Comparison of ENCODE assay signal across 16 cellular contexts in genomic region chr4:186644316-186644638, GRCh38.
DNase-seq lines count a peak whose midpoint lies in the region; ATAC-seq and TF ChIP-seq lines count a peak whose summit lies in the region.
"Had no signal": no experiment of that assay in that cellular context is flagged by ENCODE, and none has a peak within 500 bp of the region (broad histone marks: within the 10 kb centered on the region; RNA-seq: fewer than 3 reads in every experiment).

No MANE protein-coding gene starts in this region.

- peak overlapping the region; percentile 53 for H3K4me2 ChIP-seq in GM23248 (ENCODE audit: unreplicated experiment)
- H3K4me2 ChIP-seq in fibroblast of lung (ENCODE audit: extremely low read depth, insufficient read depth, low read length): peak overlapping the region; percentile 77

- DNase-seq in GM23248: no peak
- DNase-seq in RWPE2 (ENCODE audit: low spot score): no peak
- no peak for DNase-seq in fibroblast of lung (ENCODE audit: low read depth in 2 of 2)
- DNase-seq in osteocyte (ENCODE audit: extremely low spot score, unreplicated experiment): no peak
- no peak for DNase-seq in nucleus accumbens (lab: John Stamatoyannopoulos, UW)
- DNase-seq in GDM1 (lab: John Stamatoyannopoulos, UW): no peak
- DNase-seq in CD8-positive, alpha-beta memory T cell: no peak
- no peak for DNase-seq in ovary
- DNase-seq: CD4-positive, alpha-beta memory T cell; naive B cell; NCI-H1105 treated with DMSO at 0.1 percent for 48 hours; stimulated activated CD4-positive, alpha-beta T cell treated with anti-CD3 and anti-CD28 coated beads, Interleukin-2, amount 100 ng/mL, for 24 hours; stimulated activated naive CD4-positive, alpha-beta T cell had no signal

- H3K9ac ChIP-seq in GM23248 (no peak overlapping the region), fibroblast of lung (ENCODE audit: insufficient read depth, low read length) (no peak overlapping the region)
- H3K9ac ChIP-seq: parathyroid adenoma had no signal

- in situ Hi-C loops in GM23248 (cut with MboI): no loop called here

- H3K27ac ChIP-seq in GM23248 (peak overlapping the region; percentile 54), RWPE2 (ENCODE audit: poor library complexity, severe bottlenecking) (peak overlapping the region; percentile 54), fibroblast of lung (ENCODE audit: insufficient read depth, low read length) (peak overlapping the region; percentile 64), ovary (no peak overlapping the region)
- H3K27ac ChIP-seq in CD8-positive, alpha-beta memory T cell (ENCODE audit: low read depth, low read length): no peak overlapping the region
- H3K27ac ChIP-seq: heart left ventricle, parathyroid adenoma had no signal

- peak overlapping the region; percentile 64 for H3K27ac Mint-ChIP-seq in osteocyte (ENCODE audit: unreplicated experiment)
- no peak overlapping the region for H3K27ac Mint-ChIP-seq in CD8-positive, alpha-beta memory T cell
- H3K27ac Mint-ChIP-seq: activated naive CD4-positive, alpha-beta T cell treated with anti-CD3 and anti-CD28 coated beads, Interleukin-2, amount 50 U/mL, for 24 hours; CD4-positive, alpha-beta memory T cell; naive B cell had no signal

- no peak for TF ChIP-seq POLR2A in ovary (IDR thresholded peaks at IDR 0.05)

- TF ChIP-seq CTCF in RWPE2 (IDR thresholded peaks at IDR 0.05; ENCODE audit: poor library complexity, severe bottlenecking): no peak
- TF ChIP-seq CTCF in fibroblast of lung (conservative IDR thresholded peaks at IDR 0.05 in 1 of 2, IDR thresholded peaks at IDR 0.05 in 1 of 2; ENCODE audit: low read depth in 1 of 2, low read length in 2 of 2): no peak
- TF ChIP-seq CTCF in osteocyte (IDR thresholded peaks at IDR 0.05): no peak
- no peak for TF ChIP-seq CTCF in ovary (IDR thresholded peaks at IDR 0.05)

- peaks cover 14% of the 10 kb centered on the region for H3K4me1 ChIP-seq in GM23248 (ENCODE audit: insufficient read depth)
- peaks cover 14% of the 10 kb centered on the region for H3K4me1 ChIP-seq in RWPE2 (ENCODE audit: insufficient read depth, poor library complexity, severe bottlenecking)
- peaks cover 14% of the 10 kb centered on the region for H3K4me1 ChIP-seq in fibroblast of lung (ENCODE audit: control insufficient read depth, extremely low read depth, insufficient read depth, low read length)
- H3K4me1 ChIP-seq in CD8-positive, alpha-beta memory T cell (ENCODE audit: insufficient read depth, low read length): no peaks in the 10 kb centered on the region
- H3K4me1 ChIP-seq in ovary (ENCODE audit: insufficient read depth): peaks cover 3% of the 10 kb centered on the region
- H3K4me1 ChIP-seq: parathyroid adenoma had no signal

- peaks cover 15% of the 10 kb centered on the region for H3K36me3 ChIP-seq in GM23248 (ENCODE audit: low read depth)
- H3K36me3 ChIP-seq in RWPE2 (ENCODE audit: low read depth): peaks cover 60% of the 10 kb centered on the region
- H3K36me3 ChIP-seq in fibroblast of lung (ENCODE audit: control insufficient read depth, insufficient read depth, low read length): peaks cover 2% of the 10 kb centered on the region
- no peaks in the 10 kb centered on the region for H3K36me3 ChIP-seq in CD8-positive, alpha-beta memory T cell (ENCODE audit: insufficient read depth, low read length)
- H3K36me3 ChIP-seq in ovary: no peaks in the 10 kb centered on the region

- H3K4me3 ChIP-seq in GM23248: 0 out of 2 replicates have a peak overlapping the region, but pooled peaks have one; percentile 7
- no peak overlapping the region for H3K4me3 ChIP-seq in RWPE2 (ENCODE audit: severe bottlenecking)
- no peak overlapping the region for H3K4me3 ChIP-seq in fibroblast of lung (replicated peaks in 1 of 4; ENCODE audit: control extremely low read depth in 1 of 4, insufficient read depth in 1 of 4, low read depth in 3 of 4, low read length in 4 of 4)
- no peak overlapping the region for H3K4me3 ChIP-seq in CD8-positive, alpha-beta memory T cell (ENCODE audit: low read length)
- no peak overlapping the region for H3K4me3 ChIP-seq in ovary
- H3K4me3 ChIP-seq: heart left ventricle had no signal

- WGBS in GM23248 (ENCODE audit: low coverage in 1 of 2, low lambda C conversion rate in 2 of 2, missing lambda C conversion rate in 2 of 2), 2 experiments: 26 to 35% methylated on average over 2 of the region's 2 CpGs
- WGBS in ovary, 3 donors: 48 to 54% (median 48%) methylated on average over 2 of the region's 2 CpGs

- TF ChIP-seq EP300 in ovary (IDR thresholded peaks at IDR 0.05): no peak

- H3F3A ChIP-seq in GM23248 (ENCODE audit: insufficient read depth): peaks cover 13% of the 10 kb centered on the region

- H3K9me3 Mint-ChIP-seq in osteocyte (ENCODE audit: unreplicated experiment): no peaks in the 10 kb centered on the region
- peaks cover 0 to 3% (median 2%) of the 10 kb centered on the region in 5 donors for H3K9me3 Mint-ChIP-seq in CD8-positive, alpha-beta memory T cell
- H3K9me3 Mint-ChIP-seq: activated naive CD4-positive, alpha-beta T cell treated with anti-CD3 and anti-CD28 coated beads, Interleukin-2, amount 50 U/mL, for 24 hours had no signal

- CTCF ChIA-PET in CD8-positive, alpha-beta memory T cell (lab: Charles Lee): no interaction called here

- H2AFZ ChIP-seq in GM23248: no peak overlapping the region
- no peak overlapping the region for H2AFZ ChIP-seq in fibroblast of lung (ENCODE audit: low read length)
- H2AFZ ChIP-seq: parathyroid adenoma had no signal

- intact Hi-C loops in ovary (cut with DNase I): no loop called here

- H3K36me3 Mint-ChIP-seq in osteocyte (ENCODE audit: unreplicated experiment): peaks cover 28% of the 10 kb centered on the region
- H3K36me3 Mint-ChIP-seq in CD8-positive, alpha-beta memory T cell: no peaks in the 10 kb centered on the region
- H3K36me3 Mint-ChIP-seq: activated naive CD4-positive, alpha-beta T cell treated with anti-CD3 and anti-CD28 coated beads, Interleukin-2, amount 50 U/mL, for 24 hours; CD4-positive, alpha-beta memory T cell; naive B cell had no signal

- H4K20me1 ChIP-seq in GM23248 (ENCODE audit: insufficient read depth): no peaks in the 10 kb centered on the region
- H4K20me1 ChIP-seq in fibroblast of lung (ENCODE audit: control insufficient read depth, extremely low read depth, insufficient read depth, low read length): no peaks in the 10 kb centered on the region

- H3K9me3 ChIP-seq in GM23248 (ENCODE audit: low read depth): no peaks in the 10 kb centered on the region
- H3K9me3 ChIP-seq in RWPE2 (ENCODE audit: severe bottlenecking): no peaks in the 10 kb centered on the region
- no peaks in the 10 kb centered on the region for H3K9me3 ChIP-seq in fibroblast of lung (ENCODE audit: control insufficient read depth, insufficient read depth, low read depth, low read length)
- no peaks in the 10 kb centered on the region for H3K9me3 ChIP-seq in CD8-positive, alpha-beta memory T cell (ENCODE audit: low read length)
- H3K9me3 ChIP-seq in ovary: no peaks in the 10 kb centered on the region
- H3K9me3 ChIP-seq: heart left ventricle had no signal

- no peaks in the 10 kb centered on the region for H3K27me3 Mint-ChIP-seq in osteocyte (ENCODE audit: unreplicated experiment)
- H3K27me3 Mint-ChIP-seq in CD8-positive, alpha-beta memory T cell: peaks cover 0 to 3% of the 10 kb centered on the region in 2 donors
- H3K27me3 Mint-ChIP-seq: CD4-positive, alpha-beta memory T cell; naive B cell had no signal

- H3K4me1 Mint-ChIP-seq in osteocyte (ENCODE audit: unreplicated experiment): peaks cover 25% of the 10 kb centered on the region
- no peaks in the 10 kb centered on the region for H3K4me1 Mint-ChIP-seq in CD8-positive, alpha-beta memory T cell
- H3K4me1 Mint-ChIP-seq: activated naive CD4-positive, alpha-beta T cell treated with anti-CD3 and anti-CD28 coated beads, Interleukin-2, amount 50 U/mL, for 24 hours; CD4-positive, alpha-beta memory T cell; naive B cell had no signal

- H3K4me3 Mint-ChIP-seq in osteocyte (ENCODE audit: unreplicated experiment): no peak overlapping the region
- H3K4me3 Mint-ChIP-seq in CD8-positive, alpha-beta memory T cell: no peak overlapping the region
- H3K4me3 Mint-ChIP-seq: activated naive CD4-positive, alpha-beta T cell treated with anti-CD3 and anti-CD28 coated beads, Interleukin-2, amount 50 U/mL, for 24 hours; CD4-positive, alpha-beta memory T cell; naive B cell had no signal

- ATAC-seq in RWPE2 (ENCODE audit: low read depth): peak; percentile 60

- H3K27me3 ChIP-seq in GM23248 (replicated peaks; ENCODE audit: insufficient read depth) (no peaks in the 10 kb centered on the region), RWPE2 (ENCODE audit: insufficient read depth, poor library complexity, severe bottlenecking) (no peaks in the 10 kb centered on the region), fibroblast of lung (ENCODE audit: control insufficient read depth, insufficient read depth, low read length) (no peaks in the 10 kb centered on the region), ovary (no peaks in the 10 kb centered on the region)
- H3K27me3 ChIP-seq in CD8-positive, alpha-beta memory T cell (ENCODE audit: insufficient read depth, low read length, poor library complexity, severe bottlenecking): no peaks in the 10 kb centered on the region
- H3K27me3 ChIP-seq: heart left ventricle had no signal

- no peaks in the 10 kb centered on the region for H3K9me2 ChIP-seq in GM23248 (ENCODE audit: insufficient read depth)

- peaks cover 86% of the 10 kb centered on the region for H3K79me2 ChIP-seq in GM23248 (ENCODE audit: insufficient read depth)
- H3K79me2 ChIP-seq in fibroblast of lung (ENCODE audit: control insufficient read depth, insufficient read depth, low read length): peaks cover 18% of the 10 kb centered on the region
- H3K79me2 ChIP-seq: parathyroid adenoma had no signal

- POLR2A ChIA-PET in CD8-positive, alpha-beta memory T cell (lab: Charles Lee): no interaction called here

Comparison
In these comparisons a context has a peak if more than half of its experiments do, and no peak if none do; other contexts are left out.
1. H3K27ac ChIP-seq: peak in GM23248 (single experiment), RWPE2 (single experiment) and fibroblast of lung (single experiment); none in CD8-positive, alpha-beta memory T cell (single experiment) and ovary (0 of 2).